9 cellular contexts compared by ENCODE assay signal in genomic region chr3:133479895-133480669, GRCh38.
DNase-seq lines count a peak whose midpoint lies in the region; ATAC-seq and TF ChIP-seq lines count a peak whose summit lies in the region.
"Had no signal": no experiment of that assay in that cellular context is flagged by ENCODE, and none has a peak within 500 bp of the region (broad histone marks: within the 10 kb centered on the region; RNA-seq: fewer than 3 reads in every experiment).

No MANE protein-coding gene starts in this region.

- WGBS in mesenchymal stem cell: 81% methylated on average over 7 of the region's 7 CpGs

- H3K4me2 ChIP-seq in mesenchymal stem cell (ENCODE audit: low read length, poor library complexity, severe bottlenecking): no peak overlapping the region

- peak; percentile 49 for ATAC-seq in HG02973 (IDR thresholded peaks at IDR 0.05; ENCODE audit: unreplicated experiment)
- ATAC-seq in stimulated activated memory B cell treated with anti-CD40 and anti-IgM and Interleukin-4, amounts not matched to agents 10 μg/mL and 1 μg/mL and 100 μg/mL, for 72 hours: no peak
- no peak for ATAC-seq in activated T-cell treated with anti-CD3 and anti-CD28 coated beads, Interleukin-2, amount 50 U/mL, for 72 hours (replicated peaks in 1 of 2)
- ATAC-seq: K562 had no signal

- H3K36me3 Mint-ChIP-seq in stimulated activated memory B cell treated with anti-CD40 and anti-IgM and Interleukin-4, amounts not matched to agents 10 μg/mL and 1 μg/mL and 100 μg/mL, for 72 hours: no peaks in the 10 kb centered on the region
- peaks cover 0 to 1% of the 10 kb centered on the region in 2 donors for H3K36me3 Mint-ChIP-seq in activated T-cell treated with anti-CD3 and anti-CD28 coated beads, Interleukin-2, amount 50 U/mL, for 72 hours (ENCODE audit: insufficient read depth in 2 of 2)

- no peak overlapping the region for H2BK5ac ChIP-seq in mesenchymal stem cell (ENCODE audit: low read depth, low read length, poor library complexity, severe bottlenecking)

- H3K9ac ChIP-seq in mesenchymal stem cell (ENCODE audit: low read length): no peak overlapping the region

- H3K9me3 ChIP-seq in mesenchymal stem cell (ENCODE audit: control insufficient read depth, low read length): no peaks in the 10 kb centered on the region

- H3K4me3 Mint-ChIP-seq in stimulated activated memory B cell treated with anti-CD40 and anti-IgM and Interleukin-4, amounts not matched to agents 10 μg/mL and 1 μg/mL and 100 μg/mL, for 72 hours: no peak overlapping the region
- H3K4me3 Mint-ChIP-seq in activated T-cell treated with anti-CD3 and anti-CD28 coated beads, Interleukin-2, amount 50 U/mL, for 72 hours: no peak overlapping the region

- H3K4me1 ChIP-seq in mesenchymal stem cell (ENCODE audit: control insufficient read depth, insufficient read depth, low read depth, low read length): no peaks in the 10 kb centered on the region

- H2AFZ ChIP-seq in mesenchymal stem cell (ENCODE audit: low read depth, low read length): no peak overlapping the region

- no peak overlapping the region for H4K91ac ChIP-seq in mesenchymal stem cell (ENCODE audit: low read length)

- H2BK120ac ChIP-seq in mesenchymal stem cell (ENCODE audit: low read depth, low read length): no peak overlapping the region

- no peak overlapping the region for H3K27ac ChIP-seq in mesenchymal stem cell (ENCODE audit: low read length, poor library complexity, severe bottlenecking)

- H3K18ac ChIP-seq in mesenchymal stem cell (ENCODE audit: low read depth in 1 of 2, low read length in 2 of 2): no peak overlapping the region

- DNase-seq in ureter (ENCODE audit: low spot score) (no peak), mesenchymal stem cell (no peak)
- no peak for DNase-seq in activated T-cell treated with anti-CD3 and anti-CD28 coated beads, Interleukin-2, amount 50 U/mL, for 72 hours
- DNase-seq: stimulated activated CD4-positive, alpha-beta T cell treated with anti-CD3 and anti-CD28 coated beads, Interleukin-4, amount 100 ng/mL, for 4 hours had no signal

- H3K9me3 Mint-ChIP-seq in stimulated activated memory B cell treated with anti-CD40 and anti-IgM and Interleukin-4, amounts not matched to agents 10 μg/mL and 1 μg/mL and 100 μg/mL, for 72 hours: no peaks in the 10 kb centered on the region
- peaks cover 0 to 1% of the 10 kb centered on the region in 2 donors for H3K9me3 Mint-ChIP-seq in activated T-cell treated with anti-CD3 and anti-CD28 coated beads, Interleukin-2, amount 50 U/mL, for 72 hours

- no peak overlapping the region for H3K23ac ChIP-seq in mesenchymal stem cell (ENCODE audit: low read length in 2 of 2)

- TF ChIP-seq POLR2A in GM19193 (IDR thresholded peaks at IDR 0.05; ENCODE audit: extremely low read depth, insufficient read depth, insufficient read length): peak; percentile 40
- TF ChIP-seq POLR2A in Raji (IDR thresholded peaks at IDR 0.05; ENCODE audit: insufficient read depth, low read depth, low read length): peak; percentile 73

- H3K27ac Mint-ChIP-seq in stimulated activated memory B cell treated with anti-CD40 and anti-IgM and Interleukin-4, amounts not matched to agents 10 μg/mL and 1 μg/mL and 100 μg/mL, for 72 hours: peak overlapping the region; percentile 52
- no peak overlapping the region for H3K27ac Mint-ChIP-seq in activated T-cell treated with anti-CD3 and anti-CD28 coated beads, Interleukin-2, amount 50 U/mL, for 72 hours

- H3K4ac ChIP-seq in mesenchymal stem cell (ENCODE audit: low read depth in 1 of 2, low read length in 2 of 2): no peak overlapping the region

- H3K27me3 Mint-ChIP-seq in stimulated activated memory B cell treated with anti-CD40 and anti-IgM and Interleukin-4, amounts not matched to agents 10 μg/mL and 1 μg/mL and 100 μg/mL, for 72 hours: no peaks in the 10 kb centered on the region
- H3K27me3 Mint-ChIP-seq in activated T-cell treated with anti-CD3 and anti-CD28 coated beads, Interleukin-2, amount 50 U/mL, for 72 hours (ENCODE audit: low read depth): no peaks in the 10 kb centered on the region

- H3K14ac ChIP-seq in mesenchymal stem cell (ENCODE audit: low read length in 2 of 2): no peak overlapping the region

- no peak overlapping the region for H3K4me3 ChIP-seq in mesenchymal stem cell (ENCODE audit: insufficient read depth in 1 of 2, low read depth in 1 of 2, low read length in 2 of 2)
- H3K4me3 ChIP-seq: K562 had no signal

- no peak overlapping the region for H2BK15ac ChIP-seq in mesenchymal stem cell (ENCODE audit: low read depth, poor library complexity, severe bottlenecking)

- H2AK5ac ChIP-seq in mesenchymal stem cell (ENCODE audit: low read length, severe bottlenecking): no peak overlapping the region

- no peak overlapping the region for H2BK12ac ChIP-seq in mesenchymal stem cell (ENCODE audit: low read length in 2 of 2)

- no peaks in the 10 kb centered on the region for H3K79me1 ChIP-seq in mesenchymal stem cell (replicated peaks; ENCODE audit: low read length, poor library complexity, severe bottlenecking)

- no peak overlapping the region for H4K8ac ChIP-seq in mesenchymal stem cell (ENCODE audit: low read length)

- H3K27me3 ChIP-seq in mesenchymal stem cell (ENCODE audit: control insufficient read depth in 1 of 2, insufficient read depth in 1 of 2, low read length in 2 of 2): no peaks in the 10 kb centered on the region

- peaks cover 66% of the 10 kb centered on the region for H3K4me1 Mint-ChIP-seq in stimulated activated memory B cell treated with anti-CD40 and anti-IgM and Interleukin-4, amounts not matched to agents 10 μg/mL and 1 μg/mL and 100 μg/mL, for 72 hours
- H3K4me1 Mint-ChIP-seq in activated T-cell treated with anti-CD3 and anti-CD28 coated beads, Interleukin-2, amount 50 U/mL, for 72 hours (ENCODE audit: low read depth): peaks cover 48% of the 10 kb centered on the region

- no peaks in the 10 kb centered on the region for H3K36me3 ChIP-seq in mesenchymal stem cell (ENCODE audit: control insufficient read depth in 1 of 2, insufficient read depth in 2 of 2, low read depth in 1 of 2, low read length in 2 of 2)
